26 cellular contexts compared by ENCODE assay signal in the genomic region with DNA sequence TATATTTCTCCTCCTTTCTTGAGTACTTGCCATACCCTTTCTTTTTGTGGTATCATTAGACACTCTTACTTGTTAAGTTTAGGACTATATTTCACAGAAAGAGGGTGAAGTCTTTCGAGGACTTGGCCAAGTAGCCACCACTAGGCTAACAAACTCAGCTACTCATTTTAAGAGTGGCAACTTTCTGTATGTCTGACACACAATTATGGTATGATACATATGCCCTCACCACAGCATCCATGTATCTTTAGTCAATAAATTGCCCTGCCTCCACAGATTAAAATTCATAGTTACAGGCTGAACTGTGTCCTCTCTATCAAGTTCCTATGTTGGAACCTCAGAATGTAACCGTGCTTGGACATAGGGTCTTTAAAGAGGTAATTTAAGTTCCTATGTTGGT.
"Had no signal": no experiment of that assay in that cellular context is flagged by ENCODE, and none has a peak within 500 bp of the region (broad histone marks: within the 10 kb centered on the region; RNA-seq: fewer than 3 reads in every experiment).

No MANE protein-coding gene starts in this region.

- H3K4me3 ChIP-seq: cardiac muscle cell, SK-N-MC had no signal

- H3K4me3 Mint-ChIP-seq: activated B cell treated with CpG ODN at 0.5 μM for 24 hours; activated CD8-positive, alpha-beta T cell treated with anti-CD3 and anti-CD28 coated beads for 36 hours; activated naive CD4-positive, alpha-beta T cell treated with anti-CD3 and anti-CD28 coated beads, Interleukin-2, amount 50 U/mL, for 24 hours; T-cell had no signal

- H3K27me3 ChIP-seq: brain microvascular endothelial cell, cardiac muscle cell had no signal

- H3K9me3 Mint-ChIP-seq: activated B cell treated with CpG ODN at 0.5 μM for 24 hours; activated CD8-positive, alpha-beta T cell treated with anti-CD3 and anti-CD28 coated beads for 36 hours; activated naive CD4-positive, alpha-beta T cell treated with anti-CD3 and anti-CD28 coated beads, Interleukin-2, amount 50 U/mL, for 24 hours; T-cell had no signal

- H3K27ac ChIP-seq: brain microvascular endothelial cell, cardiac muscle cell, SK-N-MC had no signal

- H3K36me3 ChIP-seq: brain microvascular endothelial cell, cardiac muscle cell had no signal

- ATAC-seq: activated CD8-positive, alpha-beta T cell treated with anti-CD3 and anti-CD28 coated beads for 36 hours; Panc1; Right ventricle myocardium inferior; T-cell had no signal

- H3K27me3 Mint-ChIP-seq: activated B cell treated with CpG ODN at 0.5 μM for 24 hours; activated CD8-positive, alpha-beta T cell treated with anti-CD3 and anti-CD28 coated beads for 36 hours; activated naive CD4-positive, alpha-beta T cell treated with anti-CD3 and anti-CD28 coated beads, Interleukin-2, amount 50 U/mL, for 24 hours; T-cell had no signal

- H3K27ac Mint-ChIP-seq: activated B cell treated with CpG ODN at 0.5 μM for 24 hours; activated CD8-positive, alpha-beta T cell treated with anti-CD3 and anti-CD28 coated beads for 36 hours; activated naive CD4-positive, alpha-beta T cell treated with anti-CD3 and anti-CD28 coated beads, Interleukin-2, amount 50 U/mL, for 24 hours; T-cell had no signal

- DNase-seq: activated B cell treated with CpG ODN at 0.5 μM for 24 hours; activated CD4-positive, alpha-beta T cell treated with anti-CD3 and anti-CD28 coated beads for 1 hour; activated CD4-positive, alpha-beta T cell treated with anti-CD3 and anti-CD28 coated beads, Interleukin-2, amount 50 U/mL, for 1 hour; activated CD8-positive, alpha-beta memory T cell treated with anti-CD3 and anti-CD28 coated beads, Interleukin-2, amount 50 U/mL, for 48 hours; activated CD8-positive, alpha-beta T cell treated with anti-CD3 and anti-CD28 coated beads for 36 hours; activated T-cell treated with anti-CD3 and anti-CD28 coated beads, Interleukin-2, amount 50 U/mL, for 48 hours; brain microvascular endothelial cell; cerebellar nuclear complex; KBM-7; NCI-H1105 treated with DMSO at 0.1 percent for 48 hours; NCI-H1436 treated with DMSO at 0.1 percent for 48 hours; NCI-H187; NCI-H2081; NCI-H510A treated with DMSO at 0.1 percent for 48 hours; NCI-H69; NK-92 treated with Interleukin-12 subunit alpha and Interleukin-12 subunit beta, amount 100 ng/mL, for 24 hours; OCI-M1; RPMI8226; T-cell; T-helper 2 cell; T1000 had no signal
